20 cellular contexts compared by ENCODE assay signal in the genomic region with DNA sequence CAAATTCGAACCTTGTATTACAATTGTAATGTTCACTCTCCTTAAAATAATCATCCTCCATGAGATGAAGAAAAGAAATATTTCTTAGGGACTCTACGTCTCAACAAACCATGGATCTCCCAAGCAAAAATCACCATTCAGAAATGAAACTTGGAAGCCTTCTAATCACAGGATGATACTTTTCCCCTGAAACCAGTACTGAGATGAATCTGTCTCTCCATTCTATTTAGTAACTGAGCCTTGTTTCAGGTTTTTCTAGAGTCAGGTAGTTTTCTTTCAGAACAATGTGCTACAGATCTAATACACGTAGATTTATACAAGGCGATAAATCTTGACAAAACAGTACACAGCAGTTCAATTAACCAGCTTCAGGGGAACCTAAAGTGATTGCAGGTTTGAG.
DNase-seq lines count a peak whose midpoint lies in the region; ATAC-seq lines count a peak whose summit lies in the region.
"Had no signal": no experiment of that assay in that cellular context is flagged by ENCODE, and none has a peak within 500 bp of the region (broad histone marks: within the 10 kb centered on the region; RNA-seq: fewer than 3 reads in every experiment).

No MANE protein-coding gene starts in this region.

- H3K4me3 Mint-ChIP-seq in activated CD4-positive, alpha-beta T cell treated with anti-CD3 and anti-CD28 coated beads, Interleukin-2, amount 10 ng/mL, durations not matched to agents 24 days and 14 days = no peak overlapping the region
- H3K4me3 Mint-ChIP-seq in stimulated activated naive CD8-positive, alpha-beta T cell treated with anti-CD3 and anti-CD28 coated beads, Interleukin-15, Interleukin-2, amounts not matched to agents 100 ng/mL and 50 ng/mL, for 24 hours = peak overlapping the region; percentile 9
- peak overlapping the region; percentile 17 for H3K4me3 Mint-ChIP-seq in activated T-helper 17 cell treated with anti-CD3 and anti-CD28 coated beads, Interleukin-2, amount 50 U/mL, for 72 hours
- H3K4me3 Mint-ChIP-seq in stimulated activated naive CD8-positive, alpha-beta T cell treated with anti-CD3 and anti-CD28 coated beads, Interleukin-15, amount 100 ng/mL, for 72 hours = peak overlapping the region in 1 of 2 donors; percentile 17
- H3K4me3 Mint-ChIP-seq: CD14-positive monocyte; CD4-positive, alpha-beta T cell; CD8-positive, alpha-beta memory T cell; GM23338; H9 had no signal

- no peak overlapping the region for H3K9ac ChIP-seq in trophoblast cell (ENCODE audit: low read length)
- H3K9ac ChIP-seq: BLaER1 treated with 17β-estradiol and CSF1 and Interleukin-3, amounts not matched to agents 10 nM and 100 nM had no signal

- WGBS in trophoblast cell (ENCODE audit: extremely low coverage, insufficient coverage, insufficient read length) = no CpG with 5 or more reads among the region's 4 CpGs

- no peak overlapping the region for H4K12ac ChIP-seq in trophoblast cell (ENCODE audit: low read depth, low read length)

- no peaks in the 10 kb centered on the region for H3K79me2 ChIP-seq in trophoblast cell (ENCODE audit: control insufficient read depth, insufficient read depth, low read length, poor library complexity)

- H3K79me1 ChIP-seq in trophoblast cell (ENCODE audit: low read length) = no peaks in the 10 kb centered on the region

- no peak overlapping the region for H2BK120ac ChIP-seq in trophoblast cell (ENCODE audit: insufficient read depth, low read length, poor library complexity)

- ATAC-seq in stimulated activated naive CD8-positive, alpha-beta T cell treated with anti-CD3 and anti-CD28 coated beads, Interleukin-15, Interleukin-2, amounts not matched to agents 100 U/mL and 50 U/mL, for 24 hours = no peak
- peak; percentile 53 for ATAC-seq in activated T-helper 17 cell treated with anti-CD3 and anti-CD28 coated beads, Interleukin-2, amount 50 U/mL, for 72 hours (replicated peaks)
- ATAC-seq in stimulated activated naive CD8-positive, alpha-beta T cell treated with anti-CD3 and anti-CD28 coated beads, Interleukin-15, amount 100 ng/mL, for 72 hours = peak; percentile 66
- ATAC-seq: GM23338, HCT116 had no signal

- peak overlapping the region; percentile 39 for H3K27ac Mint-ChIP-seq in activated CD4-positive, alpha-beta T cell treated with anti-CD3 and anti-CD28 coated beads, Interleukin-2, amount 10 ng/mL, durations not matched to agents 24 days and 14 days
- H3K27ac Mint-ChIP-seq in stimulated activated naive CD8-positive, alpha-beta T cell treated with anti-CD3 and anti-CD28 coated beads, Interleukin-15, Interleukin-2, amounts not matched to agents 100 ng/mL and 50 ng/mL, for 24 hours = no peak overlapping the region
- no peak overlapping the region for H3K27ac Mint-ChIP-seq in activated T-helper 17 cell treated with anti-CD3 and anti-CD28 coated beads, Interleukin-2, amount 50 U/mL, for 72 hours
- no peak overlapping the region for H3K27ac Mint-ChIP-seq in stimulated activated naive CD8-positive, alpha-beta T cell treated with anti-CD3 and anti-CD28 coated beads, Interleukin-15, amount 100 ng/mL, for 72 hours
- H3K27ac Mint-ChIP-seq: CD14-positive monocyte; CD4-positive, alpha-beta T cell; CD8-positive, alpha-beta memory T cell; GM23338; H9 had no signal

- H3K27ac ChIP-seq in trophoblast cell (ENCODE audit: low read depth, low read length) = no peak overlapping the region
- H3K27ac ChIP-seq: 22Rv1; BLaER1 treated with 17β-estradiol and CSF1 and Interleukin-3, amounts not matched to agents 10 nM and 100 nM had no signal

- H3K23ac ChIP-seq in trophoblast cell (ENCODE audit: low read length) = no peak overlapping the region

- peaks cover 24% of the 10 kb centered on the region for H3K4me1 Mint-ChIP-seq in activated CD4-positive, alpha-beta T cell treated with anti-CD3 and anti-CD28 coated beads, Interleukin-2, amount 10 ng/mL, durations not matched to agents 24 days and 14 days
- H3K4me1 Mint-ChIP-seq in stimulated activated naive CD8-positive, alpha-beta T cell treated with anti-CD3 and anti-CD28 coated beads, Interleukin-15, Interleukin-2, amounts not matched to agents 100 ng/mL and 50 ng/mL, for 24 hours (ENCODE audit: low read depth) = peaks cover 46% of the 10 kb centered on the region
- H3K4me1 Mint-ChIP-seq in activated T-helper 17 cell treated with anti-CD3 and anti-CD28 coated beads, Interleukin-2, amount 50 U/mL, for 72 hours = peaks cover 19% of the 10 kb centered on the region
- H3K4me1 Mint-ChIP-seq in stimulated activated naive CD8-positive, alpha-beta T cell treated with anti-CD3 and anti-CD28 coated beads, Interleukin-15, amount 100 ng/mL, for 72 hours = peaks cover 32% of the 10 kb centered on the region
- H3K4me1 Mint-ChIP-seq: CD14-positive monocyte, GM23338 had no signal

- no peaks in the 10 kb centered on the region for H3K9me3 ChIP-seq in trophoblast cell (ENCODE audit: insufficient read depth, low read depth, low read length)
- H3K9me3 ChIP-seq: BE2C had no signal

- peaks cover 9% of the 10 kb centered on the region for H3K36me3 Mint-ChIP-seq in activated CD4-positive, alpha-beta T cell treated with anti-CD3 and anti-CD28 coated beads, Interleukin-2, amount 10 ng/mL, durations not matched to agents 24 days and 14 days (ENCODE audit: low read depth)
- peaks cover 17% of the 10 kb centered on the region for H3K36me3 Mint-ChIP-seq in stimulated activated naive CD8-positive, alpha-beta T cell treated with anti-CD3 and anti-CD28 coated beads, Interleukin-15, Interleukin-2, amounts not matched to agents 100 ng/mL and 50 ng/mL, for 24 hours (ENCODE audit: low read depth)
- no peaks in the 10 kb centered on the region for H3K36me3 Mint-ChIP-seq in activated T-helper 17 cell treated with anti-CD3 and anti-CD28 coated beads, Interleukin-2, amount 50 U/mL, for 72 hours (ENCODE audit: low read depth)
- H3K36me3 Mint-ChIP-seq: CD14-positive monocyte had no signal

- no peak overlapping the region for H4K91ac ChIP-seq in trophoblast cell (ENCODE audit: low read depth, low read length)

- no peak overlapping the region for H2BK12ac ChIP-seq in trophoblast cell (ENCODE audit: low read length)

- no peak overlapping the region for H2BK5ac ChIP-seq in trophoblast cell (ENCODE audit: low read depth, low read length, poor library complexity)

- no peaks in the 10 kb centered on the region for H3K27me3 ChIP-seq in trophoblast cell (ENCODE audit: insufficient read depth, low read length)
- H3K27me3 ChIP-seq: BE2C; BLaER1 treated with 17β-estradiol and CSF1 and Interleukin-3, amounts not matched to agents 10 nM and 100 nM had no signal

- H3K4me1 ChIP-seq in trophoblast cell (ENCODE audit: control insufficient read depth in 1 of 2, insufficient read depth in 2 of 2, low read length in 2 of 2) = no peaks in the 10 kb centered on the region
- H3K4me1 ChIP-seq: BE2C had no signal

- H3K27me3 Mint-ChIP-seq in activated CD4-positive, alpha-beta T cell treated with anti-CD3 and anti-CD28 coated beads, Interleukin-2, amount 10 ng/mL, durations not matched to agents 24 days and 14 days = no peaks in the 10 kb centered on the region
- no peaks in the 10 kb centered on the region for H3K27me3 Mint-ChIP-seq in stimulated activated naive CD8-positive, alpha-beta T cell treated with anti-CD3 and anti-CD28 coated beads, Interleukin-15, Interleukin-2, amounts not matched to agents 100 ng/mL and 50 ng/mL, for 24 hours
- no peaks in the 10 kb centered on the region for H3K27me3 Mint-ChIP-seq in activated T-helper 17 cell treated with anti-CD3 and anti-CD28 coated beads, Interleukin-2, amount 50 U/mL, for 72 hours
- no peaks in the 10 kb centered on the region for H3K27me3 Mint-ChIP-seq in stimulated activated naive CD8-positive, alpha-beta T cell treated with anti-CD3 and anti-CD28 coated beads, Interleukin-15, amount 100 ng/mL, for 72 hours
- H3K27me3 Mint-ChIP-seq: CD4-positive, alpha-beta T cell; CD8-positive, alpha-beta memory T cell had no signal

- H3K36me3 ChIP-seq in trophoblast cell (ENCODE audit: control insufficient read depth in 1 of 2, insufficient read depth in 2 of 2, low read length in 2 of 2) = no peaks in the 10 kb centered on the region
- H3K36me3 ChIP-seq: BE2C; BLaER1 treated with 17β-estradiol and CSF1 and Interleukin-3, amounts not matched to agents 10 nM and 100 nM had no signal

- H3K14ac ChIP-seq in trophoblast cell (ENCODE audit: low read length) = no peak overlapping the region

- H4K8ac ChIP-seq in trophoblast cell (ENCODE audit: low read depth, low read length) = no peak overlapping the region

- H3K9me3 Mint-ChIP-seq in activated CD4-positive, alpha-beta T cell treated with anti-CD3 and anti-CD28 coated beads, Interleukin-2, amount 10 ng/mL, durations not matched to agents 24 days and 14 days = peaks cover 36% of the 10 kb centered on the region
- peaks cover 25% of the 10 kb centered on the region for H3K9me3 Mint-ChIP-seq in stimulated activated naive CD8-positive, alpha-beta T cell treated with anti-CD3 and anti-CD28 coated beads, Interleukin-15, Interleukin-2, amounts not matched to agents 100 ng/mL and 50 ng/mL, for 24 hours
- H3K9me3 Mint-ChIP-seq in activated T-helper 17 cell treated with anti-CD3 and anti-CD28 coated beads, Interleukin-2, amount 50 U/mL, for 72 hours = peaks cover 10% of the 10 kb centered on the region
- H3K9me3 Mint-ChIP-seq in stimulated activated naive CD8-positive, alpha-beta T cell treated with anti-CD3 and anti-CD28 coated beads, Interleukin-15, amount 100 ng/mL, for 72 hours = peaks cover 19 to 32% of the 10 kb centered on the region in 2 donors

- no peak overlapping the region for H2AFZ ChIP-seq in trophoblast cell (ENCODE audit: insufficient read depth, low read length, poor library complexity)
- H2AFZ ChIP-seq: GM23338 had no signal

- DNase-seq in activated CD4-positive, alpha-beta T cell treated with anti-CD3 and anti-CD28 coated beads, Interleukin-2, amount 10 ng/mL, durations not matched to agents 24 days and 14 days = peak; percentile 6
- no peak for DNase-seq in activated CD4-positive, alpha-beta T cell treated with anti-CD3 and anti-CD28 coated beads, Interleukin-2, amount 50 U/mL, for 1 hour
- no peak for DNase-seq in stimulated activated naive CD8-positive, alpha-beta T cell treated with anti-CD3 and anti-CD28 coated beads, Interleukin-15, Interleukin-2, amounts not matched to agents 100 U/mL and 50 U/mL, for 24 hours
- no peak for DNase-seq in stimulated activated naive CD8-positive, alpha-beta T cell treated with anti-CD3 and anti-CD28 coated beads, Interleukin-15, amount 100 ng/mL, for 72 hours
- DNase-seq in DMS53 treated with DMSO at 0.1 percent for 48 hours (lab: John Stamatoyannopoulos, UW; ENCODE audit: unreplicated experiment) = no peak
- DNase-seq in trophoblast cell = no peak
- DNase-seq: BE2C; CD4-positive, alpha-beta T cell; CD8-positive, alpha-beta memory T cell; DMS 273 treated with DMSO at 0.1 percent for 48 hours; DMS79 treated with DMSO at 0.1 percent for 48 hours; GF-D8; H9 had no signal

- no peak overlapping the region for H3K4me2 ChIP-seq in trophoblast cell (ENCODE audit: low read length)
- H3K4me2 ChIP-seq: GM23338 had no signal

- no peak overlapping the region for H3K18ac ChIP-seq in trophoblast cell (ENCODE audit: low read length)

- H2AK5ac ChIP-seq in trophoblast cell (ENCODE audit: low read length) = no peak overlapping the region

- H3K4ac ChIP-seq in trophoblast cell (ENCODE audit: low read depth, low read length) = no peak overlapping the region

- H3K4me3 ChIP-seq in trophoblast cell (ENCODE audit: low read depth, low read length) = no peak overlapping the region
- H3K4me3 ChIP-seq: BLaER1 treated with 17β-estradiol and CSF1 and Interleukin-3, amounts not matched to agents 10 nM and 100 nM; GM23338 had no signal

- intact Hi-C loops in activated CD4-positive, alpha-beta T cell treated with anti-CD3 and anti-CD28 coated beads, Interleukin-2, amount 10 ng/mL, durations not matched to agents 24 days and 14 days (cut with micrococcal nuclease) = loop anchor here (1.0 to 5.0 kb wide), 5 partner anchors 42 to 196 kb away; no protein-coding TSS in a partner anchor
